In genomic region chrX:152897216-152898144, GRCh38 we compare ENCODE assay signal across 8 cellular contexts. TPM values are rescaled to one million over a fixed set of nuclear protein-coding genes. Genes with fewer than 3 reads are reported as not detected.
A peak's percentile ranks its signal among the peaks of the same experiment; 100 is the strongest.
DNase-seq lines count a peak whose midpoint lies in the region; ATAC-seq and TF ChIP-seq lines count a peak whose summit lies in the region.

Gene ZNF185, plus strand, starts transcription at chrX:152898067. Its CDS starts 16,423 bp downstream, at chrX:152914490.

- ATAC-seq in omental fat pad (ENCODE audit: low FRiP score) (peak; percentile 62), GM19463 (IDR thresholded peaks at IDR 0.05; ENCODE audit: unreplicated experiment) (no peak)

- in situ Hi-C loops in G401 (cut with HindIII; ENCODE audit: low sequenced_read_pairs) = no loop called here

- no peak for TF ChIP-seq CTCF in omental fat pad (IDR thresholded peaks at IDR 0.05)

- DNase-seq in DMS53 (lab: John Stamatoyannopoulos, UW) (peak; percentile 64), NCI-H146 treated with DMSO at 0.1 percent for 48 hours (lab: John Stamatoyannopoulos, UW; ENCODE audit: unreplicated experiment) (peak; percentile 22), epithelial cell of prostate (ENCODE audit: low read depth, low spot score) (no peak), omental fat pad (ENCODE audit: low spot score) (no peak), G401 (ENCODE audit: low spot score) (no peak), AG08396 (ENCODE audit: low spot score) (no peak)
- DNase-seq in activated CD4-positive, alpha-beta T cell treated with anti-CD3 and anti-CD28 coated beads, Interleukin-2, amount 50 U/mL, for 4 hours = no peak

- peak within 1 kb of the TSS; percentile 95 for H3K27ac ChIP-seq in epithelial cell of prostate

RNA-seq across cellular contexts. Expression of gene ZNF185, which starts in this region (rescaled TPM):
- total RNA-seq in omental fat pad = 10 to 100 TPM in 2 of 4 donors, 1 to 10 TPM in 2; 5.2 to 13.4 (median 9.0) TPM
- 0.43 TPM in 1 of 2 replicates, not detected in the other for total RNA-seq in G401 (2014; rRNA removed; shearing (Covaris generic))

Comparison
In these comparisons a context has a peak if more than half of its experiments do, and no peak if none do; other contexts are left out.
1. DNase-seq: peak in DMS53 (single experiment) and NCI-H146 treated with DMSO at 0.1 percent for 48 hours (single experiment); none in epithelial cell of prostate (single experiment), omental fat pad (single experiment), G401 (single experiment), AG08396 (single experiment) and activated CD4-positive, alpha-beta T cell treated with anti-CD3 and anti-CD28 coated beads, Interleukin-2, amount 50 U/mL, for 4 hours (0 of 2).